In the genomic region with DNA sequence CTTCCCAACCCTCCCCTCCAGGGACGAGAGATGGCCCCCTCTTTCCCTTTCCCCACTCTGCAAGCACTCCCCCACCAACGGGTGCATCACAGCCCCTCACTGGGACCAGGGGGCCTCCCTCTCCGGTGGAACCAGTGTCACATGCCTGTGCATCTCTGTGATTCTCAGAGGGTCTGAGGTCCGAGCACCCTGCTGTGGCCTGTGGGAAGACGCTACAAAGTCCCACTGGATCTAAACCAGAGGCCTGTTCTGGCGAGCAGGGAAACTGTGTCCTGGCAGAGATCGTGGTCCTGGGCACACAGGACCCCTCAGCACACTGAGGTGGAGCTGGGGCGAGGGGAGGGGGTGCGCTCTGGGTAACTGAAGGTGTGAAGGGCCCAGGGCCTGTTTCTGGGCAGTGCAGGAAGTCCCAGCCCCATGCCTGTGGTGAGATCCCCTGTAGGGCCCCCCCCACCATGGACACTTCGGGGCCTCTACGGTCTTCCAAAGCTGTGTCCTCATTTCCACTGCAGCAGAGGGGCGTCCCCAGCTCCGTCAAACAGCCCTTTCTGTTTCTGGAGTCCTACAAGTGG, we compare ENCODE assay signal across 13 cellular contexts. TPM values are rescaled to one million over a fixed set of nuclear protein-coding genes. Genes with fewer than 3 reads are reported as not detected.
DNase-seq lines count a peak whose midpoint lies in the region; ATAC-seq and TF ChIP-seq lines count a peak whose summit lies in the region.
"Had no signal": no experiment of that assay in that cellular context is flagged by ENCODE, and none has a peak within 500 bp of the region (broad histone marks: within the 10 kb centered on the region; RNA-seq: fewer than 3 reads in every experiment).

No MANE protein-coding gene starts in this region.

- no peak for TF ChIP-seq CTCF in lower lobe of right lung (IDR thresholded peaks at IDR 0.05)
- TF ChIP-seq CTCF in MCF 10A (IDR thresholded peaks at IDR 0.05; ENCODE audit: unreplicated experiment), result no peak

- H3K9me3 ChIP-seq in lower lobe of right lung, result no peaks in the 10 kb centered on the region
- H3K9me3 ChIP-seq: stomach had no signal

- no peak for DNase-seq in activated naive CD8-positive, alpha-beta T cell treated with anti-CD3 and anti-CD28 coated beads for 36 hours
- DNase-seq in T-cell (no peak), lower lobe of right lung (peak; percentile 20), NCI-H2107 treated with DMSO at 0.1 percent for 48 hours (lab: John Stamatoyannopoulos, UW; ENCODE audit: unreplicated experiment) (no peak), NCI-H526 treated with DMSO at 0.1 percent for 48 hours (lab: John Stamatoyannopoulos, UW) (no peak), MCF 10A (ENCODE audit: unreplicated experiment) (no peak)
- DNase-seq: NCI-H2029 treated with DMSO at 0.1 percent for 48 hours, NCI-H69, stomach had no signal

- H3K27me3 Mint-ChIP-seq in activated naive CD8-positive, alpha-beta T cell, result peaks cover 7% of the 10 kb centered on the region
- peaks cover 16% of the 10 kb centered on the region for H3K27me3 Mint-ChIP-seq in activated naive CD8-positive, alpha-beta T cell treated with anti-CD3 and anti-CD28 coated beads for 36 hours
- peaks cover 14 to 31% of the 10 kb centered on the region in 2 donors for H3K27me3 Mint-ChIP-seq in T-cell
- peaks cover 17% of the 10 kb centered on the region for H3K27me3 Mint-ChIP-seq in stimulated activated memory B cell treated with anti-CD40 and anti-IgM and Interleukin-4, amounts not matched to agents 10 μg/mL and 1 μg/mL and 100 μg/mL, for 72 hours
- H3K27me3 Mint-ChIP-seq in MCF 10A (ENCODE audit: insufficient read depth, unreplicated experiment), result no peaks in the 10 kb centered on the region

- BruUV-seq in MCF 10A (replicated peaks; lab: Mats Ljungman, UMichigan), result no TSS peak

- intact Hi-C loops in lower lobe of right lung (cut with DNase I), result no loop called here
- intact Hi-C loops in MCF 10A (cut with micrococcal nuclease), result no loop called here

- H3K4me1 Mint-ChIP-seq in activated naive CD8-positive, alpha-beta T cell (ENCODE audit: low read depth), result peaks cover 5% of the 10 kb centered on the region
- H3K4me1 Mint-ChIP-seq in activated naive CD8-positive, alpha-beta T cell treated with anti-CD3 and anti-CD28 coated beads for 36 hours, result peaks cover 5% of the 10 kb centered on the region
- H3K4me1 Mint-ChIP-seq in T-cell (peaks cover 0 to 9% (median 7%) of the 10 kb centered on the region in 3 donors), MCF 10A (ENCODE audit: insufficient read depth, unreplicated experiment) (no peaks in the 10 kb centered on the region)
- peaks cover 11% of the 10 kb centered on the region for H3K4me1 Mint-ChIP-seq in stimulated activated memory B cell treated with anti-CD40 and anti-IgM and Interleukin-4, amounts not matched to agents 10 μg/mL and 1 μg/mL and 100 μg/mL, for 72 hours

- no peak overlapping the region for H3K4me3 ChIP-seq in lower lobe of right lung
- H3K4me3 ChIP-seq: stomach had no signal

- H3K9me3 Mint-ChIP-seq in activated naive CD8-positive, alpha-beta T cell (ENCODE audit: low read depth), result no peaks in the 10 kb centered on the region
- no peaks in the 10 kb centered on the region for H3K9me3 Mint-ChIP-seq in activated naive CD8-positive, alpha-beta T cell treated with anti-CD3 and anti-CD28 coated beads for 36 hours
- H3K9me3 Mint-ChIP-seq in T-cell (no peaks in the 10 kb centered on the region), MCF 10A (ENCODE audit: unreplicated experiment) (no peaks in the 10 kb centered on the region)
- no peaks in the 10 kb centered on the region for H3K9me3 Mint-ChIP-seq in stimulated activated memory B cell treated with anti-CD40 and anti-IgM and Interleukin-4, amounts not matched to agents 10 μg/mL and 1 μg/mL and 100 μg/mL, for 72 hours

- no peaks in the 10 kb centered on the region for H3K36me3 Mint-ChIP-seq in activated naive CD8-positive, alpha-beta T cell
- H3K36me3 Mint-ChIP-seq in activated naive CD8-positive, alpha-beta T cell treated with anti-CD3 and anti-CD28 coated beads for 36 hours, result no peaks in the 10 kb centered on the region
- H3K36me3 Mint-ChIP-seq in T-cell, result no peaks in the 10 kb centered on the region
- no peaks in the 10 kb centered on the region for H3K36me3 Mint-ChIP-seq in stimulated activated memory B cell treated with anti-CD40 and anti-IgM and Interleukin-4, amounts not matched to agents 10 μg/mL and 1 μg/mL and 100 μg/mL, for 72 hours
- H3K36me3 Mint-ChIP-seq in MCF 10A (ENCODE audit: insufficient read depth, unreplicated experiment), result peaks cover 8% of the 10 kb centered on the region

- peaks cover 7% of the 10 kb centered on the region for H3K4me1 ChIP-seq in lower lobe of right lung

- no peak overlapping the region for H3K27ac ChIP-seq in lower lobe of right lung
- H3K27ac ChIP-seq: stomach had no signal

- CTCF ChIA-PET in T-cell (lab: Charles Lee), result no interaction called here
- CTCF ChIA-PET in MCF 10A (lab: Yijun Ruan, JAX), result no interaction called here

- peak overlapping the region; percentile 75 for H3K4me3 Mint-ChIP-seq in activated naive CD8-positive, alpha-beta T cell
- H3K4me3 Mint-ChIP-seq in activated naive CD8-positive, alpha-beta T cell treated with anti-CD3 and anti-CD28 coated beads for 36 hours, result no peak overlapping the region
- H3K4me3 Mint-ChIP-seq in T-cell (peak overlapping the region; percentile 37 to 63 (median 52)), MCF 10A (ENCODE audit: unreplicated experiment) (no peak overlapping the region)
- H3K4me3 Mint-ChIP-seq in stimulated activated memory B cell treated with anti-CD40 and anti-IgM and Interleukin-4, amounts not matched to agents 10 μg/mL and 1 μg/mL and 100 μg/mL, for 72 hours, result peak overlapping the region; percentile 47

- H3K27me3 ChIP-seq in lower lobe of right lung (ENCODE audit: low read depth), result peaks cover 27% of the 10 kb centered on the region

- no peaks in the 10 kb centered on the region for H3K36me3 ChIP-seq in lower lobe of right lung
- H3K36me3 ChIP-seq: stomach had no signal

- H3K27ac Mint-ChIP-seq in activated naive CD8-positive, alpha-beta T cell, result no peak overlapping the region
- H3K27ac Mint-ChIP-seq in activated naive CD8-positive, alpha-beta T cell treated with anti-CD3 and anti-CD28 coated beads for 36 hours, result no peak overlapping the region
- H3K27ac Mint-ChIP-seq in T-cell (no peak overlapping the region), MCF 10A (ENCODE audit: low read depth, unreplicated experiment) (no peak overlapping the region)
- H3K27ac Mint-ChIP-seq in stimulated activated memory B cell treated with anti-CD40 and anti-IgM and Interleukin-4, amounts not matched to agents 10 μg/mL and 1 μg/mL and 100 μg/mL, for 72 hours, result no peak overlapping the region

- ATAC-seq in T-cell (replicated peaks in 1 of 4), result no peak
- ATAC-seq in lower lobe of right lung, result no peak
- no peak for ATAC-seq in stimulated activated memory B cell treated with anti-CD40 and anti-IgM and Interleukin-4, amounts not matched to agents 10 μg/mL and 1 μg/mL and 100 μg/mL, for 72 hours
- ATAC-seq: activated CD4-positive, CD25-positive, alpha-beta regulatory T cell treated with anti-CD3 and anti-CD28 coated beads, Interleukin-2, amount 50 U/mL, for 24 hours; HCT116 had no signal

- POLR2A ChIA-PET in T-cell (lab: Charles Lee) (no interaction called here), MCF 10A (lab: Yijun Ruan, JAX) (no interaction called here)

RNA-seq across cellular contexts. Expression of a gene that starts 8.0 kb away (rescaled TPM):
- total RNA-seq in activated naive CD8-positive, alpha-beta T cell treated with anti-CD3 and anti-CD28 coated beads for 36 hours, result 1 to 10 TPM; 1.5 to 2.4 TPM
- total RNA-seq in T-cell (1 to 10 TPM in 4 of 5 donors, under 1 TPM in 1; 0.96 to 4.1 (median 3.2) TPM), lower lobe of right lung (0.53 TPM), MCF 10A (2022) (7.8 and 8.2 TPM in 2 replicates)

Comparison
In these comparisons a context has a peak if more than half of its experiments do, and no peak if none do; other contexts are left out.
1. H3K4me3 Mint-ChIP-seq: peak in activated naive CD8-positive, alpha-beta T cell (single experiment), T-cell (3 of 3) and stimulated activated memory B cell treated with anti-CD40 and anti-IgM and Interleukin-4, amounts not matched to agents 10 μg/mL and 1 μg/mL and 100 μg/mL, for 72 hours (single experiment); none in activated naive CD8-positive, alpha-beta T cell treated with anti-CD3 and anti-CD28 coated beads for 36 hours (single experiment) and MCF 10A (single experiment).